Comparison of ENCODE assay signal across 9 cellular contexts in genomic region chr12:45966486-45966885, GRCh38. TPM values are rescaled to one million over a fixed set of nuclear protein-coding genes. Genes with fewer than 3 reads are reported as not detected.
DNase-seq lines count a peak whose midpoint lies in the region; ATAC-seq, FAIRE-seq and TF ChIP-seq lines count a peak whose summit lies in the region.
"Had no signal": no experiment of that assay in that cellular context is flagged by ENCODE, and none has a peak within 500 bp of the region (broad histone marks: within the 10 kb centered on the region; RNA-seq: fewer than 3 reads in every experiment).

No MANE protein-coding gene starts in this region.

- peaks cover 22% of the 10 kb centered on the region for H3K4me1 ChIP-seq in skeletal muscle satellite cell (ENCODE audit: control insufficient read depth, insufficient read depth, low read length)

- peak; percentile 10 for DNase-seq in HS-5 (ENCODE audit: low read depth)
- DNase-seq in astrocyte of the cerebellum (ENCODE audit: low read depth), result peak; percentile 63
- DNase-seq in iPS-NIHi11 (ENCODE audit: low spot score), result peak; percentile 26
- DNase-seq in GM12891 (ENCODE audit: insufficient read length, low spot score), result no peak
- DNase-seq in NCI-H2227 treated with DMSO at 0.1 percent for 48 hours (lab: John Stamatoyannopoulos, UW), result no peak
- DNase-seq: hippocampal formation had no signal

- TF ChIP-seq CTCF in astrocyte of the cerebellum (IDR thresholded peaks at IDR 0.05; ENCODE audit: low read depth, low read length, missing control alignments), result no peak

- ATAC-seq in GM18505 (IDR thresholded peaks at IDR 0.05; ENCODE audit: unreplicated experiment), result no peak

- in situ Hi-C loops in astrocyte of the cerebellum (cut with HindIII; ENCODE audit: low sequenced_read_pairs), result no loop called here

- H3K36me3 ChIP-seq in skeletal muscle satellite cell (ENCODE audit: insufficient read depth, low read length), result peaks cover 18% of the 10 kb centered on the region

- no peak for TF ChIP-seq POLR2A in GM12891 (IDR thresholded peaks at IDR 0.05; ENCODE audit: low read depth, low read length)
- no peak for TF ChIP-seq POLR2A in GM18505 (IDR thresholded peaks at IDR 0.05; ENCODE audit: borderline replicate concordance, extremely low read depth, insufficient read depth, insufficient read length)

- H3K4me2 ChIP-seq in skeletal muscle satellite cell (ENCODE audit: low read length), result peak overlapping the region; percentile 19

- no peak for FAIRE-seq in GM12891 (lab: Jason Lieb, UNC)

- no peak overlapping the region for H3K4me3 ChIP-seq in astrocyte of the cerebellum (ENCODE audit: low read depth, low read length)
- H3K4me3 ChIP-seq in skeletal muscle satellite cell (ENCODE audit: low read length), result no peak overlapping the region
- H3K4me3 ChIP-seq: skin epidermis had no signal

- H3K9ac ChIP-seq in skeletal muscle satellite cell (ENCODE audit: low read depth, low read length), result peak overlapping the region; percentile 28

- H3K9me3 ChIP-seq in skeletal muscle satellite cell (replicated peaks; ENCODE audit: low read length), result no peaks in the 10 kb centered on the region

- no peaks in the 10 kb centered on the region for H3K27me3 ChIP-seq in skeletal muscle satellite cell (ENCODE audit: control insufficient read depth, insufficient read depth, low read length)

TF ChIP-seq in GM12891, 5 proteins besides CTCF, POLR2A, EP300 and RAD21:
- TF ChIP-seq POLR2AphosphoS5 (IDR thresholded peaks at IDR 0.05; ENCODE audit: low read depth, low read length), result no peak
- no peak for TF ChIP-seq SPI1 (IDR thresholded peaks at IDR 0.05; ENCODE audit: low read depth, low read length)
- no peak for TF ChIP-seq TAF1 (IDR thresholded peaks at IDR 0.05; ENCODE audit: low read depth, low read length)
- TF ChIP-seq PAX5 (IDR thresholded peaks at IDR 0.05; ENCODE audit: insufficient read depth, low read length, severe bottlenecking), result no peak
- TF ChIP-seq POU2F2 (IDR thresholded peaks at IDR 0.05; ENCODE audit: low read depth, low read length), result no peak

RNA-seq across cellular contexts. Expression of gene SCAF11, which starts 23.9 kb away (rescaled TPM):
- total RNA-seq in skeletal muscle satellite cell (2012; rRNA removed), result 72.2 and 75.8 TPM in 2 replicates
- polyA plus RNA-seq in GM12891 (2012; ENCODE audit: low read depth, missing spikeins), result 50.9 TPM

Comparison
In these comparisons a context has a peak if more than half of its experiments do, and no peak if none do; other contexts are left out.
1. DNase-seq: peak in HS-5 (single experiment), astrocyte of the cerebellum (single experiment) and iPS-NIHi11 (single experiment); none in GM12891 (single experiment) and NCI-H2227 treated with DMSO at 0.1 percent for 48 hours (single experiment).